12 cellular contexts compared by ENCODE assay signal in genomic region chr1:234981758-234982157, GRCh38.
DNase-seq lines count a peak whose midpoint lies in the region; ATAC-seq, FAIRE-seq and TF ChIP-seq lines count a peak whose summit lies in the region.
"Had no signal": no experiment of that assay in that cellular context is flagged by ENCODE, and none has a peak within 500 bp of the region (broad histone marks: within the 10 kb centered on the region; RNA-seq: fewer than 3 reads in every experiment).

No MANE protein-coding gene starts in this region.

- no peaks in the 10 kb centered on the region for H3K9me3 ChIP-seq in left ventricle myocardium inferior (replicated peaks)
- H3K9me3 ChIP-seq in K562 (replicated peaks; ENCODE audit: control insufficient read depth, insufficient read depth, low read depth, low read length) = no peaks in the 10 kb centered on the region
- no peaks in the 10 kb centered on the region for H3K9me3 ChIP-seq in muscle layer of duodenum (ENCODE audit: control insufficient read depth in 1 of 2, low read length in 2 of 2)
- H3K9me3 ChIP-seq in upper lobe of right lung = no peaks in the 10 kb centered on the region

- no TSS peak for BruUV-seq in K562 (replicated peaks; lab: Mats Ljungman, UMichigan)

- no peaks in the 10 kb centered on the region for H4K20me1 ChIP-seq in K562 (replicated peaks; ENCODE audit: control insufficient read depth, insufficient read depth, low read length)

- H3K9ac ChIP-seq in K562 (ENCODE audit: insufficient read depth in 1 of 2, low read depth in 2 of 2, low read length in 2 of 2) = no peak overlapping the region

- POLR2A ChIA-PET in K562 (lab: Yijun Ruan, JAX) = no interaction called here

- H3K27ac ChIP-seq in left ventricle myocardium inferior (replicated peaks) = peak overlapping the region; percentile 89
- H3K27ac ChIP-seq in K562 (ENCODE audit: extremely low read depth, low read depth, low read length) = peak overlapping the region; percentile 61; the same call in 1 of the 3 replicates
- H3K27ac ChIP-seq in muscle layer of duodenum (ENCODE audit: low read length) = peak overlapping the region; percentile 95
- peak overlapping the region; percentile 95 for H3K27ac ChIP-seq in upper lobe of right lung

- H3K36me3 ChIP-seq in left ventricle myocardium inferior (no peaks in the 10 kb centered on the region), K562 (ENCODE audit: control insufficient read depth, insufficient read depth, low read length) (no peaks in the 10 kb centered on the region), muscle layer of duodenum (ENCODE audit: control insufficient read depth in 1 of 2, insufficient read depth in 2 of 2, low read length in 2 of 2) (no peaks in the 10 kb centered on the region), upper lobe of right lung (no peaks in the 10 kb centered on the region)

- no peaks in the 10 kb centered on the region for H3K79me2 ChIP-seq in K562 (ENCODE audit: control insufficient read depth, insufficient read depth, low read length)

- no peak for DNase-seq in left ventricle myocardium inferior
- DNase-seq in left cardiac atrium = no peak
- no peak for DNase-seq in K562 (ENCODE audit: extremely low read depth in 1 of 4, low spot score in 3 of 4)
- DNase-seq in upper lobe of right lung = no peak
- DNase-seq in NCI-H1436 treated with DMSO at 0.1 percent for 48 hours (lab: John Stamatoyannopoulos, UW) = no peak
- no peak for DNase-seq in DMS53 treated with DMSO at 0.1 percent for 48 hours (lab: John Stamatoyannopoulos, UW; ENCODE audit: unreplicated experiment)
- DNase-seq: CD8-positive, alpha-beta T cell; NCI-H1417 treated with DMSO at 0.1 percent for 48 hours; stimulated activated CD4-positive, alpha-beta T cell treated with anti-CD3 and anti-CD28 coated beads, Interleukin-2, amount 100 ng/mL, for 24 hours had no signal

- H3K4me2 ChIP-seq in K562 (ENCODE audit: insufficient read depth, low read length) = no peak overlapping the region

- ATAC-seq in left cardiac atrium (no peak), K562 (no peak), upper lobe of right lung (no peak), GM19452 (IDR thresholded peaks at IDR 0.05; ENCODE audit: unreplicated experiment) (no peak)

- no peaks in the 10 kb centered on the region for H3K9me1 ChIP-seq in K562 (ENCODE audit: control insufficient read depth, insufficient read depth, low read length)

- FAIRE-seq in K562 (lab: Jason Lieb, UNC) = no peak
- FAIRE-seq: GM12892 had no signal

- 0 out of 4 replicates have a peak, but pooled peaks of 1 of the 2 experiments have one; percentile 7 for TF ChIP-seq RAD21 in K562 (CRISPR knock-in tag; conservative IDR thresholded peaks at IDR 0.05 in 1 of 2, IDR thresholded peaks at IDR 0.05 in 1 of 2)

- no peak for TF ChIP-seq POLR2A in K562 (conservative IDR thresholded peaks at IDR 0.05)

- CTCF ChIA-PET in K562 (lab: Yijun Ruan, JAX; ENCODE audit: low intra/inter-chr PET ratio) = no interaction called here

- peaks cover 78% of the 10 kb centered on the region for H3K4me1 ChIP-seq in left ventricle myocardium inferior
- H3K4me1 ChIP-seq in K562 (replicated peaks in 1 of 2; ENCODE audit: control insufficient read depth in 2 of 2, insufficient read depth in 2 of 2, low read length in 2 of 2) = peaks cover 41 to 76% of the 10 kb centered on the region in 2 experiments
- peaks cover 37 to 52% of the 10 kb centered on the region in 2 donors for H3K4me1 ChIP-seq in muscle layer of duodenum (ENCODE audit: control insufficient read depth in 1 of 2, insufficient read depth in 2 of 2, low read length in 2 of 2)
- H3K4me1 ChIP-seq in upper lobe of right lung = peaks cover 82% of the 10 kb centered on the region

- TF ChIP-seq CTCF in left ventricle myocardium inferior (IDR thresholded peaks at IDR 0.05; ENCODE audit: borderline replicate concordance) (no peak), K562 (IDR thresholded peaks at IDR 0.05 in 2 of 3, conservative IDR thresholded peaks at IDR 0.05 in 1 of 3; ENCODE audit: insufficient read depth in 2 of 3, low read depth in 1 of 3, low read length in 3 of 3) (no peak), upper lobe of right lung (IDR thresholded peaks at IDR 0.05) (no peak)

- in situ Hi-C loops in K562 (cut with MboI) = no loop called here

- 62% methylated on average over 2 of the region's 2 CpGs for WGBS in K562 (ENCODE audit: insufficient coverage, low coverage, missing lambda C conversion rate)

- TF ChIP-seq EP300 in K562 (IDR thresholded peaks at IDR 0.05; ENCODE audit: low read length) = no peak

- H2AFZ ChIP-seq in K562 (ENCODE audit: low read depth, low read length) = peak overlapping the region; percentile 81; the same call in 1 of the 2 replicates

- H3K27me3 ChIP-seq in left ventricle myocardium inferior (ENCODE audit: low read depth) (no peaks in the 10 kb centered on the region), K562 (ENCODE audit: control insufficient read depth in 2 of 2, insufficient read depth in 2 of 2, low read length in 2 of 2) (no peaks in the 10 kb centered on the region), muscle layer of duodenum (ENCODE audit: low read depth, low read length) (no peaks in the 10 kb centered on the region), upper lobe of right lung (no peaks in the 10 kb centered on the region)

- intact Hi-C loops in left ventricle myocardium inferior (cut with micrococcal nuclease) = loop anchor here (10.0 kb wide), 1 partner anchor 377 kb away; no protein-coding TSS in a partner anchor
- intact Hi-C loops in left cardiac atrium (cut with DNase I) = loop anchor here in 1 of 2 donors (5.0 kb wide), 3 partner anchors 64 to 369 kb away; partner anchors contain the start of gene IRF2BP2
- intact Hi-C loops in K562 (cut with micrococcal nuclease) = no loop called here
- intact Hi-C loops in upper lobe of right lung (cut with DNase I) = no loop called here

- H3K4me3 ChIP-seq in left ventricle myocardium inferior (no peak overlapping the region), K562 (no peak overlapping the region), muscle layer of duodenum (ENCODE audit: low read depth in 1 of 2, low read length in 2 of 2) (peak overlapping the region in 1 of 2 donors; percentile 43), upper lobe of right lung (no peak overlapping the region)

TF ChIP-seq in K562, 482 proteins besides CTCF, POLR2A, EP300 and RAD21 (continues in another document):
- TF ChIP-seq HMGN3 (IDR thresholded peaks at IDR 0.05; ENCODE audit: borderline replicate concordance, extremely low read depth, insufficient read length, low read depth, low read length) = no peak
- no peak for TF ChIP-seq DMBX1 (CRISPR knock-in tag; IDR thresholded peaks at IDR 0.05; ENCODE audit: borderline replicate concordance)
- no peak for TF ChIP-seq NR1H2 (CRISPR knock-in tag; IDR thresholded peaks at IDR 0.05)
- TF ChIP-seq, protein P1, sequence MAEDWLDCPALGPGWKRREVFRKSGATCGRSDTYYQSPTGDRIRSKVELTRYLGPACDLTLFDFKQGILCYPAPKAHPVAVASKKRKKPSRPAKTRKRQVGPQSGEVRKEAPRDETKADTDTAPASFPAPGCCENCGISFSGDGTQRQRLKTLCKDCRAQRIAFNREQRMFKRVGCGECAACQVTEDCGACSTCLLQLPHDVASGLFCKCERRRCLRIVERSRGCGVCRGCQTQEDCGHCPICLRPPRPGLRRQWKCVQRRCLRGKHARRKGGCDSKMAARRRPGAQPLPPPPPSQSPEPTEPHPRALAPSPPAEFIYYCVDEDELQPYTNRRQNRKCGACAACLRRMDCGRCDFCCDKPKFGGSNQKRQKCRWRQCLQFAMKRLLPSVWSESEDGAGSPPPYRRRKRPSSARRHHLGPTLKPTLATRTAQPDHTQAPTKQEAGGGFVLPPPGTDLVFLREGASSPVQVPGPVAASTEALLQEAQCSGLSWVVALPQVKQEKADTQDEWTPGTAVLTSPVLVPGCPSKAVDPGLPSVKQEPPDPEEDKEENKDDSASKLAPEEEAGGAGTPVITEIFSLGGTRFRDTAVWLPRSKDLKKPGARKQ (CRISPR knock-in tag; IDR thresholded peaks at IDR 0.05) = no peak
- no peak for TF ChIP-seq PBX2 (CRISPR knock-in tag; IDR thresholded peaks at IDR 0.05; ENCODE audit: low read depth)
- peak; percentile 71; the same call in 1 of the 2 replicates for TF ChIP-seq PBX2 (tag; conservative IDR thresholded peaks at IDR 0.05; ENCODE audit: low read depth)
